In genomic region chr19:10817291-10818038, GRCh38 we compare ENCODE assay signal across 10 cellular contexts. TPM values are rescaled to one million over a fixed set of nuclear protein-coding genes. Genes with fewer than 3 reads are reported as not detected.
A peak's percentile ranks its signal among the peaks of the same experiment; 100 is the strongest.
DNase-seq lines count a peak whose midpoint lies in the region; ATAC-seq and TF ChIP-seq lines count a peak whose summit lies in the region.
"Had no signal": no experiment of that assay in that cellular context is flagged by ENCODE, and none has a peak within 500 bp of the region (broad histone marks: within the 10 kb centered on the region; RNA-seq: fewer than 3 reads in every experiment).

No MANE protein-coding gene starts in this region.

- CTCF ChIA-PET in SK-N-SH (lab: Yijun Ruan, JAX) = interaction anchor here (0.6 to 2.0 kb wide), 4 partner anchors 11 to 325 kb away, joined by 3 to 7 read pairs (median 5); partner anchors contain the start of gene DNM2

- peak; percentile 94 for DNase-seq in AG08396 (ENCODE audit: low spot score)
- DNase-seq in SK-N-SH = peak; percentile 88
- peak; percentile 65 for DNase-seq in Right ventricle myocardium superior
- DNase-seq in posterior vena cava (ENCODE audit: low spot score) = peak; percentile 94
- no peak for DNase-seq in activated T-helper 1 cell treated with anti-CD3 and anti-CD28 coated beads, Interleukin-12 subunit alpha, Interleukin-12 subunit beta, Interleukin-2, Interleukin-4 antibody, amounts not matched to agents 30 ng/mL and 10 ng/mL and 1 ng/mL, durations not matched to agents 14 hours and 24 hours and 36 hours (ENCODE audit: low spot score)
- no peak for DNase-seq in NCI-H526 treated with DMSO at 0.1 percent for 48 hours (lab: John Stamatoyannopoulos, UW)
- DNase-seq: CD8-positive, alpha-beta T cell had no signal

- TF ChIP-seq RAD21 in SK-N-SH (IDR thresholded peaks at IDR 0.05; ENCODE audit: low read length) = no peak

- H3K36me3 Mint-ChIP-seq in activated T-helper 1 cell treated with anti-CD3 and anti-CD28 coated beads, Interleukin-12 subunit alpha, Interleukin-12 subunit beta, Interleukin-2, Interleukin-4 antibody, amounts not matched to agents 30 ng/mL and 10 ng/mL and 1 ng/mL, durations not matched to agents 14 hours and 24 hours and 36 hours (ENCODE audit: low read depth) = peaks cover 35% of the 10 kb centered on the region

- POLR2A ChIA-PET in SK-N-SH (lab: Yijun Ruan, JAX) = interaction anchor here (0.5 to 1.7 kb wide), 3 partner anchors 9 to 96 kb away, joined by 3 to 5 read pairs (median 3); no protein-coding TSS in a partner anchor

- peak overlapping the region; percentile 87 for H3K4me2 ChIP-seq in SK-N-SH

- H4K20me1 ChIP-seq in SK-N-SH (ENCODE audit: insufficient read depth) = no peaks in the 10 kb centered on the region

- H3K27ac ChIP-seq in SK-N-SH (ENCODE audit: low read depth in 2 of 2, low read length in 1 of 2) = peak overlapping the region; percentile 91

- no peak overlapping the region for H2AFZ ChIP-seq in SK-N-SH (ENCODE audit: low read depth)

- H3K4me3 Mint-ChIP-seq in activated T-helper 1 cell treated with anti-CD3 and anti-CD28 coated beads, Interleukin-12 subunit alpha, Interleukin-12 subunit beta, Interleukin-2, Interleukin-4 antibody, amounts not matched to agents 30 ng/mL and 10 ng/mL and 1 ng/mL, durations not matched to agents 14 hours and 24 hours and 36 hours = no peak overlapping the region
- H3K4me3 Mint-ChIP-seq: CD8-positive, alpha-beta T cell; T-helper 2 cell treated with Interferon-gamma antibody and Interleukin-4, amounts not matched to agents 5 μg/mL and 100 μg/mL, for 36 hours had no signal

- WGBS in SK-N-SH (ENCODE audit: low lambda C conversion rate) = 41% methylated on average over 22 of the region's 42 CpGs

- no peaks in the 10 kb centered on the region for H3K27me3 ChIP-seq in SK-N-SH (ENCODE audit: insufficient read depth)

- peak; percentile 17 to 69; a peak in 2 of 4 replicates for TF ChIP-seq EP300 in SK-N-SH (IDR thresholded peaks at IDR 0.05; ENCODE audit: borderline replicate concordance in 1 of 2, low read depth in 1 of 2, low read length in 1 of 2)

- peaks cover 10 to 13% of the 10 kb centered on the region in 2 experiments for H3K36me3 ChIP-seq in SK-N-SH (replicated peaks in 1 of 2; ENCODE audit: control insufficient read depth in 1 of 2, insufficient read depth in 2 of 2, low read length in 1 of 2)

- no peak for TF ChIP-seq CTCF in SK-N-SH (IDR thresholded peaks at IDR 0.05)

- no peaks in the 10 kb centered on the region for H3K27me3 Mint-ChIP-seq in activated T-helper 1 cell treated with anti-CD3 and anti-CD28 coated beads, Interleukin-12 subunit alpha, Interleukin-12 subunit beta, Interleukin-2, Interleukin-4 antibody, amounts not matched to agents 30 ng/mL and 10 ng/mL and 1 ng/mL, durations not matched to agents 14 hours and 24 hours and 36 hours (ENCODE audit: insufficient read depth)

- intact Hi-C loops in Right ventricle myocardium superior (cut with DNase I) (no loop called here), posterior vena cava (cut with DNase I) (no loop called here)
- intact Hi-C loops in activated T-helper 1 cell treated with anti-CD3 and anti-CD28 coated beads, Interleukin-12 subunit alpha, Interleukin-12 subunit beta, Interleukin-2, Interleukin-4 antibody, amounts not matched to agents 30 ng/mL and 10 ng/mL and 1 ng/mL, durations not matched to agents 14 hours and 24 hours and 36 hours (cut with micrococcal nuclease) = no loop called here

- H3K4me1 Mint-ChIP-seq in activated T-helper 1 cell treated with anti-CD3 and anti-CD28 coated beads, Interleukin-12 subunit alpha, Interleukin-12 subunit beta, Interleukin-2, Interleukin-4 antibody, amounts not matched to agents 30 ng/mL and 10 ng/mL and 1 ng/mL, durations not matched to agents 14 hours and 24 hours and 36 hours (ENCODE audit: low read depth) = peaks cover 25% of the 10 kb centered on the region

- H3K27ac Mint-ChIP-seq in activated T-helper 1 cell treated with anti-CD3 and anti-CD28 coated beads, Interleukin-12 subunit alpha, Interleukin-12 subunit beta, Interleukin-2, Interleukin-4 antibody, amounts not matched to agents 30 ng/mL and 10 ng/mL and 1 ng/mL, durations not matched to agents 14 hours and 24 hours and 36 hours = no peak overlapping the region
- H3K27ac Mint-ChIP-seq: CD8-positive, alpha-beta T cell; T-helper 2 cell treated with Interferon-gamma antibody and Interleukin-4, amounts not matched to agents 5 μg/mL and 100 μg/mL, for 36 hours had no signal

- H3K9me3 Mint-ChIP-seq in activated T-helper 1 cell treated with anti-CD3 and anti-CD28 coated beads, Interleukin-12 subunit alpha, Interleukin-12 subunit beta, Interleukin-2, Interleukin-4 antibody, amounts not matched to agents 30 ng/mL and 10 ng/mL and 1 ng/mL, durations not matched to agents 14 hours and 24 hours and 36 hours = no peaks in the 10 kb centered on the region
- H3K9me3 Mint-ChIP-seq: CD8-positive, alpha-beta T cell had no signal

- H3K9me3 ChIP-seq in SK-N-SH = no peaks in the 10 kb centered on the region

- H3K4me1 ChIP-seq in SK-N-SH (ENCODE audit: control insufficient read depth in 1 of 2, insufficient read depth in 2 of 2, low read depth in 1 of 2, low read length in 1 of 2) = peaks cover 37 to 56% of the 10 kb centered on the region in 2 experiments; a peak in 3 of 4 replicates

- H3K9me2 ChIP-seq in SK-N-SH = no peaks in the 10 kb centered on the region

- H3K9ac ChIP-seq in SK-N-SH = peak overlapping the region; percentile 75

- H3K4me3 ChIP-seq in SK-N-SH (ENCODE audit: low read depth in 2 of 2, low read length in 1 of 2) = peak overlapping the region; percentile 33 to 51

- H3F3A ChIP-seq in SK-N-SH (replicated peaks; ENCODE audit: insufficient read depth) = peaks cover 3% of the 10 kb centered on the region

- ATAC-seq in Right ventricle myocardium superior (ENCODE audit: poor library complexity) (peak; percentile 55), HG03442 (IDR thresholded peaks at IDR 0.05; ENCODE audit: unreplicated experiment) (no peak), HG02870 (IDR thresholded peaks at IDR 0.05; ENCODE audit: unreplicated experiment) (no peak)
- ATAC-seq: CD8-positive, alpha-beta T cell had no signal

- H3K79me2 ChIP-seq in SK-N-SH (ENCODE audit: insufficient read depth) = peaks cover 32% of the 10 kb centered on the region

TF ChIP-seq in SK-N-SH, 30 proteins besides CTCF, POLR2A, EP300 and RAD21 (continues in another document):
- peak; percentile 75; the same call in 1 of the 2 replicates for TF ChIP-seq RXRA (IDR thresholded peaks at IDR 0.05; ENCODE audit: borderline replicate concordance, low read depth)
- TF ChIP-seq GABPA (IDR thresholded peaks at IDR 0.05; ENCODE audit: low read depth) = 0 out of 2 replicates have a peak, but pooled peaks have one; percentile 18
- no peak for TF ChIP-seq MEF2A (IDR thresholded peaks at IDR 0.05; ENCODE audit: borderline replicate concordance, low read depth)
- TF ChIP-seq GATA2 (CRISPR knock-in tag; IDR thresholded peaks at IDR 0.05) = no peak
- no peak for TF ChIP-seq IRF3 (IDR thresholded peaks at IDR 0.05; ENCODE audit: low read depth, low read length)
- TF ChIP-seq POLR2AphosphoS5 (IDR thresholded peaks at IDR 0.05; ENCODE audit: low read depth, low read length) = peak; percentile 76; the same call in 1 of the 2 replicates
- TF ChIP-seq, protein P1, sequence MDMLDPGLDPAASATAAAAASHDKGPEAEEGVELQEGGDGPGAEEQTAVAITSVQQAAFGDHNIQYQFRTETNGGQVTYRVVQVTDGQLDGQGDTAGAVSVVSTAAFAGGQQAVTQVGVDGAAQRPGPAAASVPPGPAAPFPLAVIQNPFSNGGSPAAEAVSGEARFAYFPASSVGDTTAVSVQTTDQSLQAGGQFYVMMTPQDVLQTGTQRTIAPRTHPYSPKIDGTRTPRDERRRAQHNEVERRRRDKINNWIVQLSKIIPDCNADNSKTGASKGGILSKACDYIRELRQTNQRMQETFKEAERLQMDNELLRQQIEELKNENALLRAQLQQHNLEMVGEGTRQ (IDR thresholded peaks at IDR 0.05; ENCODE audit: borderline replicate concordance, low read depth, low read length) = no peak

RNA-seq across cellular contexts. Expression of gene TMED1, which starts 18.5 kb away (rescaled TPM):
- polyA plus RNA-seq in SK-N-SH (2012; rRNA removed) = 77.7 and 92.4 TPM in 2 replicates
- 48.7 and 73.5 TPM in 2 replicates for polyA plus RNA-seq in SK-N-SH (2012; cell fraction: cytosol; rRNA removed)
- polyA plus RNA-seq in SK-N-SH (2012; cell fraction: nucleus; rRNA removed) = 41.0 and 42.2 TPM in 2 replicates
- 30.8 TPM for total RNA-seq in Right ventricle myocardium superior
- 10 to 100 TPM; 15.4 to 17.9 TPM for total RNA-seq in posterior vena cava
- 19.8 and 21.0 TPM in 2 replicates for total RNA-seq in activated T-helper 1 cell treated with anti-CD3 and anti-CD28 coated beads, Interleukin-12 subunit alpha, Interleukin-12 subunit beta, Interleukin-2, Interleukin-4 antibody, amounts not matched to agents 30 ng/mL and 10 ng/mL and 1 ng/mL, durations not matched to agents 14 hours and 24 hours and 36 hours

RNA-seq across cellular contexts. Expression of gene C19orf38, which starts 30.8 kb away (rescaled TPM):
- 0.05 and 0.15 TPM in 2 replicates for polyA plus RNA-seq in SK-N-SH (2012; rRNA removed)
- polyA plus RNA-seq in SK-N-SH (2012; cell fraction: cytosol; rRNA removed) = 0.06 and 0.07 TPM in 2 replicates
- polyA plus RNA-seq in SK-N-SH (2012; cell fraction: nucleus; rRNA removed) = 0.13 and 0.35 TPM in 2 replicates
- total RNA-seq in Right ventricle myocardium superior = 0.59 TPM
- total RNA-seq in posterior vena cava = 1 to 10 TPM; 2.0 to 2.3 TPM
- 4.0 and 5.6 TPM in 2 replicates for total RNA-seq in activated T-helper 1 cell treated with anti-CD3 and anti-CD28 coated beads, Interleukin-12 subunit alpha, Interleukin-12 subunit beta, Interleukin-2, Interleukin-4 antibody, amounts not matched to agents 30 ng/mL and 10 ng/mL and 1 ng/mL, durations not matched to agents 14 hours and 24 hours and 36 hours
- total RNA-seq: CD8-positive, alpha-beta T cell had no signal

RNA-seq across cellular contexts. Expression of gene CARM1, which starts 53.9 kb away (rescaled TPM):
- 38.2 and 62.2 TPM in 2 replicates for polyA plus RNA-seq in SK-N-SH (2012; rRNA removed)
- 27.2 and 45.0 TPM in 2 replicates for polyA plus RNA-seq in SK-N-SH (2012; cell fraction: cytosol; rRNA removed)
- 80.0 and 95.2 TPM in 2 replicates for polyA plus RNA-seq in SK-N-SH (2012; cell fraction: nucleus; rRNA removed)
- total RNA-seq in Right ventricle myocardium superior = 29.9 TPM
- total RNA-seq in posterior vena cava = 10 to 100 TPM; 35.1 to 42.1 TPM
- 85.9 and 88.0 TPM in 2 replicates for total RNA-seq in activated T-helper 1 cell treated with anti-CD3 and anti-CD28 coated beads, Interleukin-12 subunit alpha, Interleukin-12 subunit beta, Interleukin-2, Interleukin-4 antibody, amounts not matched to agents 30 ng/mL and 10 ng/mL and 1 ng/mL, durations not matched to agents 14 hours and 24 hours and 36 hours

Comparison
In these comparisons a context has a peak if more than half of its experiments do, and no peak if none do; other contexts are left out.
1. DNase-seq: peak in AG08396 (single experiment), SK-N-SH (single experiment), Right ventricle myocardium superior (single experiment) and posterior vena cava (single experiment); none in activated T-helper 1 cell treated with anti-CD3 and anti-CD28 coated beads, Interleukin-12 subunit alpha, Interleukin-12 subunit beta, Interleukin-2, Interleukin-4 antibody, amounts not matched to agents 30 ng/mL and 10 ng/mL and 1 ng/mL, durations not matched to agents 14 hours and 24 hours and 36 hours (single experiment) and NCI-H526 treated with DMSO at 0.1 percent for 48 hours (single experiment).